Comparison of ENCODE assay signal across 14 cellular contexts in genomic region chr2:104033399-104033798, GRCh38.
DNase-seq lines count a peak whose midpoint lies in the region; ATAC-seq, FAIRE-seq and TF ChIP-seq lines count a peak whose summit lies in the region.
"Had no signal": no experiment of that assay in that cellular context is flagged by ENCODE, and none has a peak within 500 bp of the region (broad histone marks: within the 10 kb centered on the region; RNA-seq: fewer than 3 reads in every experiment).

No MANE protein-coding gene starts in this region.

- no peak overlapping the region for H3K4me3 Mint-ChIP-seq in type B pancreatic cell
- H3K4me3 Mint-ChIP-seq: activated naive CD4-positive, alpha-beta T cell treated with anti-CD3 and anti-CD28 coated beads, Interleukin-2, amount 10 ng/mL, durations not matched to agents 7 days and 5 days had no signal

- 10% methylated on average over 3 of the region's 3 CpGs for WGBS in SK-N-SH (ENCODE audit: low lambda C conversion rate)

- H3K27me3 Mint-ChIP-seq in type B pancreatic cell = peaks cover 49% of the 10 kb centered on the region
- H3K27me3 Mint-ChIP-seq: activated naive CD4-positive, alpha-beta T cell treated with anti-CD3 and anti-CD28 coated beads, Interleukin-2, amount 10 ng/mL, durations not matched to agents 7 days and 5 days had no signal

- H3K27ac ChIP-seq in SK-N-SH (ENCODE audit: low read depth in 2 of 2, low read length in 1 of 2) (no peak overlapping the region), vagina (no peak overlapping the region)
- H3K27ac ChIP-seq: upper lobe of left lung had no signal

- FAIRE-seq in frontal cortex (lab: Jason Lieb, UNC) = peak; percentile 13
- FAIRE-seq: K562 had no signal

- no peaks in the 10 kb centered on the region for H3K9me3 Mint-ChIP-seq in type B pancreatic cell
- H3K9me3 Mint-ChIP-seq: activated naive CD4-positive, alpha-beta T cell treated with anti-CD3 and anti-CD28 coated beads, Interleukin-2, amount 10 ng/mL, durations not matched to agents 7 days and 5 days had no signal

- H3K4me3 ChIP-seq in SK-N-SH (ENCODE audit: low read depth in 2 of 2, low read length in 1 of 2) (no peak overlapping the region), vagina (no peak overlapping the region)
- H3K4me3 ChIP-seq: K562, upper lobe of left lung had no signal

- H3K27me3 ChIP-seq in SK-N-SH (ENCODE audit: insufficient read depth) = no peaks in the 10 kb centered on the region
- H3K27me3 ChIP-seq in vagina = no peaks in the 10 kb centered on the region
- H3K27me3 ChIP-seq: upper lobe of left lung had no signal

- H3K4me1 ChIP-seq in SK-N-SH (ENCODE audit: control insufficient read depth in 1 of 2, insufficient read depth in 2 of 2, low read depth in 1 of 2, low read length in 1 of 2) (no peaks in the 10 kb centered on the region), vagina (no peaks in the 10 kb centered on the region)
- H3K4me1 ChIP-seq: upper lobe of left lung had no signal

- CTCF ChIA-PET in SK-N-SH (lab: Yijun Ruan, JAX) = interaction anchor here (0.7 to 3.7 kb wide), 4 partner anchors 817 to 911 kb away, joined by 3 to 23 read pairs (median 4); no protein-coding TSS in a partner anchor

- POLR2A ChIA-PET in SK-N-SH (lab: Yijun Ruan, JAX) = no interaction called here

- no peak for TF ChIP-seq EP300 in SK-N-SH (IDR thresholded peaks at IDR 0.05; ENCODE audit: borderline replicate concordance in 1 of 2, low read depth in 1 of 2, low read length in 1 of 2)

- H3K9me3 ChIP-seq in SK-N-SH (no peaks in the 10 kb centered on the region), vagina (no peaks in the 10 kb centered on the region)
- H3K9me3 ChIP-seq: upper lobe of left lung had no signal

- no peak overlapping the region for H3K9ac ChIP-seq in SK-N-SH

- no peaks in the 10 kb centered on the region for H3F3A ChIP-seq in SK-N-SH (replicated peaks; ENCODE audit: insufficient read depth)

- no peaks in the 10 kb centered on the region for H3K9me2 ChIP-seq in SK-N-SH

- no peaks in the 10 kb centered on the region for H3K79me2 ChIP-seq in SK-N-SH (ENCODE audit: insufficient read depth)

- no peak for TF ChIP-seq POLR2A in vagina (IDR thresholded peaks at IDR 0.05)

- H3K4me2 ChIP-seq in SK-N-SH = no peak overlapping the region

- H3K27ac Mint-ChIP-seq in type B pancreatic cell = no peak overlapping the region
- H3K27ac Mint-ChIP-seq: activated naive CD4-positive, alpha-beta T cell treated with anti-CD3 and anti-CD28 coated beads, Interleukin-2, amount 10 ng/mL, durations not matched to agents 7 days and 5 days had no signal

- ATAC-seq in SK-N-SH treated with all-trans-retinoic acid at 6 μM for 48 hours = no peak
- ATAC-seq: K562 had no signal

- no peaks in the 10 kb centered on the region for H3K36me3 ChIP-seq in SK-N-SH (replicated peaks in 1 of 2; ENCODE audit: control insufficient read depth in 1 of 2, insufficient read depth in 2 of 2, low read length in 1 of 2)
- H3K36me3 ChIP-seq in vagina = no peaks in the 10 kb centered on the region
- H3K36me3 ChIP-seq: upper lobe of left lung had no signal

- DNase-seq in SK-N-SH (no peak), NCI-H748 (lab: John Stamatoyannopoulos, UW; ENCODE audit: unreplicated experiment) (peak; percentile 43), frontal cortex (ENCODE audit: low spot score in 2 of 2) (no peak), type B pancreatic cell (ENCODE audit: extremely low spot score, unreplicated experiment) (no peak), vagina (ENCODE audit: extremely low spot score in 2 of 2) (no peak)
- DNase-seq in activated CD4-positive, alpha-beta T cell treated with anti-CD3 and anti-CD28 coated beads, Interleukin-2, amount 50 U/mL, for 48 hours = no peak
- DNase-seq in activated effector memory CD4-positive, alpha-beta T cell treated with Interleukin-2 at 50 U/mL for 16 hours = no peak
- DNase-seq: activated naive CD4-positive, alpha-beta T cell treated with anti-CD3 and anti-CD28 coated beads, Interleukin-2, amount 10 ng/mL, durations not matched to agents 7 days and 5 days; C1 segment of cervical spinal cord; stimulated activated CD4-positive, alpha-beta T cell treated with anti-CD3 and anti-CD28 coated beads, Interleukin-2, amount 100 ng/mL, for 24 hours; T-helper 9 cell; upper lobe of left lung had no signal

- no peaks in the 10 kb centered on the region for H3K36me3 Mint-ChIP-seq in type B pancreatic cell
- H3K36me3 Mint-ChIP-seq: activated naive CD4-positive, alpha-beta T cell treated with anti-CD3 and anti-CD28 coated beads, Interleukin-2, amount 10 ng/mL, durations not matched to agents 7 days and 5 days had no signal

- H2AFZ ChIP-seq in SK-N-SH (ENCODE audit: low read depth) = no peak overlapping the region

- peak; percentile 33 for TF ChIP-seq CTCF in SK-N-SH (IDR thresholded peaks at IDR 0.05)
- TF ChIP-seq CTCF in type B pancreatic cell (conservative IDR thresholded peaks at IDR 0.05) = peak; percentile 78
- TF ChIP-seq CTCF in vagina (IDR thresholded peaks at IDR 0.05) = no peak

- H3K4me1 Mint-ChIP-seq in type B pancreatic cell (ENCODE audit: unreplicated experiment) = no peaks in the 10 kb centered on the region
- H3K4me1 Mint-ChIP-seq: activated naive CD4-positive, alpha-beta T cell treated with anti-CD3 and anti-CD28 coated beads, Interleukin-2, amount 10 ng/mL, durations not matched to agents 7 days and 5 days had no signal

- H4K20me1 ChIP-seq in SK-N-SH (ENCODE audit: insufficient read depth) = no peaks in the 10 kb centered on the region

- intact Hi-C loops in vagina (cut with DNase I) = no loop called here

- peak; percentile 66 for TF ChIP-seq RAD21 in SK-N-SH (IDR thresholded peaks at IDR 0.05; ENCODE audit: low read length)

TF ChIP-seq in SK-N-SH, 30 proteins besides CTCF, POLR2A, EP300 and RAD21:
- TF ChIP-seq TEAD4 (IDR thresholded peaks at IDR 0.05; ENCODE audit: borderline replicate concordance, insufficient read depth) (no peak), REST (IDR thresholded peaks at IDR 0.05; ENCODE audit: low read depth, low read length) (no peak), SMC3 (IDR thresholded peaks at IDR 0.05; ENCODE audit: low read depth, low read length) (peak; percentile 37; the same call in 1 of the 2 replicates), FOXJ3 (CRISPR knock-in tag; IDR thresholded peaks at IDR 0.05) (no peak)

TF ChIP-seq in SK-N-SH treated with all-trans-retinoic acid at 6 μM for 48 hours, 23 proteins besides CTCF, POLR2A, EP300 and RAD21:
- TF ChIP-seq ZNF565 (CRISPR knock-in tag; conservative IDR thresholded peaks at IDR 0.05; ENCODE audit: low read depth) (no peak), ZNF8 (CRISPR knock-in tag; IDR thresholded peaks at IDR 0.05) (no peak)

Comparison
In these comparisons a context has a peak if more than half of its experiments do, and no peak if none do; other contexts are left out.
1. CTCF ChIP-seq: peak in SK-N-SH (single experiment) and type B pancreatic cell (single experiment); none in vagina (0 of 3).